8 cellular contexts compared by ENCODE assay signal in genomic region chr5:37370864-37371726, GRCh38. TPM values are rescaled to one million over a fixed set of nuclear protein-coding genes. Genes with fewer than 3 reads are reported as not detected.
A peak's percentile ranks its signal among the peaks of the same experiment; 100 is the strongest.
DNase-seq lines count a peak whose midpoint lies in the region; ATAC-seq and TF ChIP-seq lines count a peak whose summit lies in the region.

TSS of gene NUP155 (minus strand) at chr5:37371106. CDS start at chr5:37370977, 129 bp downstream.

- no peak for TF ChIP-seq CTCF in vagina (IDR thresholded peaks at IDR 0.05)

- H3K36me3 ChIP-seq in vagina = no peaks in the 10 kb centered on the region

- H3K4me3 ChIP-seq in right cardiac atrium (ENCODE audit: low read length) (peak within 1 kb of the TSS; percentile 91), vagina (peak within 1 kb of the TSS; percentile 73 to 88)

- 1% methylated on average over 49 of the region's 49 CpGs for WGBS in right cardiac atrium

- ATAC-seq in GM18499 (IDR thresholded peaks at IDR 0.05; ENCODE audit: insufficient read depth, unreplicated experiment) (peak; percentile 71), HG02943 (IDR thresholded peaks at IDR 0.05; ENCODE audit: low read depth, unreplicated experiment) (peak; percentile 95), right cardiac atrium (peak; percentile 99)

- no peak for TF ChIP-seq POLR2A in vagina (IDR thresholded peaks at IDR 0.05)

- H3K27me3 ChIP-seq in right cardiac atrium (ENCODE audit: control insufficient read depth, insufficient read depth) (no peaks in the 10 kb centered on the region), vagina (no peaks in the 10 kb centered on the region)

- H3K27ac ChIP-seq in right cardiac atrium (ENCODE audit: low read length) (peak within 1 kb of the TSS; percentile 93), vagina (peak within 1 kb of the TSS; percentile 79)

- peaks cover 1% of the 10 kb centered on the region for H3K9me3 ChIP-seq in right cardiac atrium (ENCODE audit: control insufficient read depth, low read length)
- no peaks in the 10 kb centered on the region for H3K9me3 ChIP-seq in vagina

- intact Hi-C loops in T-helper 2 cell treated with Interferon-gamma antibody and Interleukin-4, amounts not matched to agents 100 ng/mL and 5 ng/mL, for 36 hours (cut with micrococcal nuclease) = loop anchor here (1.0 to 5.0 kb wide), 7 partner anchors 8 to 1701 kb away; partner anchors contain the start of genes LMBRD2, NADK2, RICTOR and SKP2
- intact Hi-C loops in right cardiac atrium (cut with DNase I) (no loop called here), vagina (cut with DNase I) (no loop called here)

- peak; percentile 75 for DNase-seq in NCI-H187 treated with DMSO at 0.1 percent for 48 hours (lab: John Stamatoyannopoulos, UW)
- peak; percentile 53 to 95 (median 90) for DNase-seq in anterior cingulate cortex (lab: John Stamatoyannopoulos, UW)
- peak; percentile 92 to 96 (median 96) for DNase-seq in right cardiac atrium
- DNase-seq in putamen (ENCODE audit: low spot score) = peak; percentile 96
- DNase-seq in vagina (ENCODE audit: extremely low spot score in 2 of 2) = peak; percentile 94 to 97

- H3K4me1 ChIP-seq in right cardiac atrium (ENCODE audit: control insufficient read depth, insufficient read depth, low read length) (peaks cover 7% of the 10 kb centered on the region), vagina (peaks cover 36% of the 10 kb centered on the region)

RNA-seq across cellular contexts. Expression of gene NUP155, which starts in this region (rescaled TPM):
- 57.8 and 61.9 TPM in 2 replicates for total RNA-seq in T-helper 2 cell treated with Interferon-gamma antibody and Interleukin-4, amounts not matched to agents 100 ng/mL and 5 ng/mL, for 36 hours
- total RNA-seq in right cardiac atrium (10 to 100 TPM; 12.6 to 13.8 (median 13.4) TPM), vagina (29.2 TPM)
- 3.6 TPM for polyA plus RNA-seq in right cardiac atrium

Comparison
In these comparisons a context has a peak if more than half of its experiments do, and no peak if none do; other contexts are left out.
1. Peak in every context shown above with its lines: DNase-seq, ATAC-seq, H3K4me3 ChIP-seq and H3K27ac ChIP-seq.